1 cellular context compared by ENCODE assay signal in the genomic region with DNA sequence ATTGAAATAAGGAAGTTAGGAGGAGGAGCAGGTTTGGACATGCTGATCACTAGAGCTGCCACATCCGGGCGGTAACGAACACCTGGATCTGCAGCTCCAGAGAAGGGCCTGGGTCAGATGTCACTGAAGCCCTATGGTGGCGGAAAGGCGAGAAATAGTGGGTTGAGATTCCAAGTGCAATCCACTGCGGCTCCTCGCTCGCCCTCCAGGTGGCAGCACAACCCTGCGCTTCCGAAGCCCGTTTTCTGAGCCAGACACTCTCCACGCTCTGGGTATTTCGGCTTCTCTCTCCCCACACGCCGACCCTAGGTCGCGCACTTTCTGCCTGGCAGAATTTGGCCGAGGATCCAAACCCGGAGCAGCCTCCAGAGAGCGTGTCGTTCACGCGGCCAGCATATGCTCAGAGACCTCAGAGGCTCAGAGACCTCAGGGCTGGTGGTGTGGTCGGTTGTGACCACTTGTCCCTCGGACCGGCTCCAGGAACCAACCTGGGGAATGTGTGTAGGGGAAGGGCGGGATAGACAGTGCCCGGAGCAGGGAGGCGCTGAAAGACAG.
A peak's percentile ranks its signal among the peaks of the same experiment; 100 is the strongest.
TF ChIP-seq lines count a peak whose summit lies in the region.

No MANE protein-coding gene starts in this region.

TF ChIP-seq in HEK293, 187 proteins besides CTCF, POLR2A, EP300 and RAD21 (continued from another document):
- TF ChIP-seq ZSCAN4 (tag by site-specific recombination; IDR thresholded peaks at IDR 0.05) (no peak), ZNF664 (tag by site-specific recombination; IDR thresholded peaks at IDR 0.05) (no peak), GFI1B (tag by site-specific recombination; IDR thresholded peaks at IDR 0.05) (no peak), ZNF558 (tag by site-specific recombination; IDR thresholded peaks at IDR 0.05) (peak; percentile 31; the same call in 1 of the 2 replicates), ZNF48 (tag by site-specific recombination; IDR thresholded peaks at IDR 0.05) (no peak), ZNF391 (tag by site-specific recombination; IDR thresholded peaks at IDR 0.05; ENCODE audit: borderline replicate concordance, low read depth) (no peak), ZNF354C (tag by site-specific recombination; IDR thresholded peaks at IDR 0.05; ENCODE audit: borderline replicate concordance, low read depth) (no peak), ZBTB26 (tag by site-specific recombination; optimal IDR thresholded peaks at IDR 0.05) (peak; percentile 46), ZNF600 (tag by site-specific recombination; IDR thresholded peaks at IDR 0.05) (peak; percentile 94), ZBTB8A (tag by site-specific recombination; IDR thresholded peaks at IDR 0.05) (peak; percentile 41; the same call in 1 of the 2 replicates)
- TF ChIP-seq, protein P1, sequence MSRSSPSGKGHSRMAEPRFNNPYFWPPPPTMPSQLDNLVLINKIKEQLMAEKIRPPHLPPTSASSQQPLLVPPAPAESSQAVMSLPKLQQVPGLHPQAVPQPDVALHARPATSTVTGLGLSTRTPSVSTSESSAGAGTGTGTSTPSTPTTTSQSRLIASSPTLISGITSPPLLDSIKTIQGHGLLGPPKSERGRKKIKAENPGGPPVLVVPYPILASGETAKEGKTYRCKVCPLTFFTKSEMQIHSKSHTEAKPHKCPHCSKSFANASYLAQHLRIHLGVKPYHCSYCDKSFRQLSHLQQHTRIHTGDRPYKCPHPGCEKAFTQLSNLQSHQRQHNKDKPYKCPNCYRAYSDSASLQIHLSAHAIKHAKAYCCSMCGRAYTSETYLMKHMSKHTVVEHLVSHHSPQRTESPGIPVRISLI (tag by site-specific recombination; IDR thresholded peaks at IDR 0.05) = no peak
